In the genomic region with DNA sequence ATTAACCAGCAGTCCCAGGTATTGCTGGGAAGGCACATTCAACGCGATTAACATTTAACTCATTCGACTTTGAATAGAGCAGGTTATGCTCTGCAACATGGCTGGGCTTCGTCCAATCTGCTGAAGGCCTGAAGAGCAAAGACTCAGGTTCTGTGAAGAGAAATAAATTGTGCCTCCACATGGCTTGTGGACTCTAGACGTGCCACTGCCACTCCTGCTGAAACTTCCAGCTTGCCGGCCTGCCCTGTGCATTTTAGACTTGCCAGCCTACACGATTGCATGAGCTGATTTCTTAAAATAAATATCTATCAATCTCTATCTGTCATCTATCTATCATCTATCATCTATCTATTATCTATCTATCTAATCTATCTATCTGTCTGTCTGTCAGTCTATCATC, we compare ENCODE assay signal across 18 cellular contexts.
DNase-seq lines count a peak whose midpoint lies in the region; ATAC-seq and TF ChIP-seq lines count a peak whose summit lies in the region.
"Had no signal": no experiment of that assay in that cellular context is flagged by ENCODE, and none has a peak within 500 bp of the region (broad histone marks: within the 10 kb centered on the region; RNA-seq: fewer than 3 reads in every experiment).

No MANE protein-coding gene starts in this region.

- no peak for TF ChIP-seq POLR2A in upper lobe of left lung (IDR thresholded peaks at IDR 0.05)

- H3K4me1 Mint-ChIP-seq in GM23338, result peaks cover 33% of the 10 kb centered on the region
- peaks cover 11% of the 10 kb centered on the region for H3K4me1 Mint-ChIP-seq in activated CD4-positive, alpha-beta T cell treated with anti-CD3 and anti-CD28 coated beads for 36 hours

- H3K9me3 ChIP-seq in lower lobe of right lung (no peaks in the 10 kb centered on the region), hepatocyte (ENCODE audit: low read depth) (no peaks in the 10 kb centered on the region), upper lobe of left lung (no peaks in the 10 kb centered on the region)
- H3K9me3 ChIP-seq: BE2C, MG63 had no signal

- H3K9me2 ChIP-seq in GM23338 (ENCODE audit: insufficient read depth) (no peaks in the 10 kb centered on the region), hepatocyte (replicated peaks; ENCODE audit: insufficient read depth) (no peaks in the 10 kb centered on the region)

- H3K27me3 ChIP-seq in GM23338 (ENCODE audit: insufficient read depth), result no peaks in the 10 kb centered on the region
- H3K27me3 ChIP-seq in lower lobe of right lung (ENCODE audit: low read depth), result peaks cover 5% of the 10 kb centered on the region
- no peaks in the 10 kb centered on the region for H3K27me3 ChIP-seq in hepatocyte
- H3K27me3 ChIP-seq in upper lobe of left lung, result peaks cover 0 to under 1% (median 0%) of the 10 kb centered on the region in 4 donors
- H3K27me3 ChIP-seq: BE2C had no signal

- no peak overlapping the region for H3K27ac ChIP-seq in GM23338 (ENCODE audit: low read depth)
- H3K27ac ChIP-seq in lower lobe of right lung, result no peak overlapping the region
- peak overlapping the region; percentile 30 for H3K27ac ChIP-seq in temporal lobe (ENCODE audit: low read depth, low read length)
- no peak overlapping the region for H3K27ac ChIP-seq in hepatocyte
- no peak overlapping the region for H3K27ac ChIP-seq in upper lobe of left lung

- no peaks in the 10 kb centered on the region for H3K36me3 Mint-ChIP-seq in GM23338 (ENCODE audit: low read depth)
- H3K36me3 Mint-ChIP-seq in activated CD4-positive, alpha-beta T cell treated with anti-CD3 and anti-CD28 coated beads for 36 hours (ENCODE audit: low read depth), result no peaks in the 10 kb centered on the region

- no peaks in the 10 kb centered on the region; the same call in 1 of the 2 replicates for H3K36me3 ChIP-seq in GM23338 (ENCODE audit: insufficient read depth)
- H3K36me3 ChIP-seq in lower lobe of right lung, result no peaks in the 10 kb centered on the region
- H3K36me3 ChIP-seq in hepatocyte (replicated peaks; ENCODE audit: insufficient read depth, low read depth), result no peaks in the 10 kb centered on the region
- no peaks in the 10 kb centered on the region for H3K36me3 ChIP-seq in upper lobe of left lung
- H3K36me3 ChIP-seq: BE2C, MG63 had no signal

- POLR2A ChIA-PET in activated CD4-positive, alpha-beta T cell treated with anti-CD3 and anti-CD28 coated beads for 36 hours (lab: Charles Lee), result no interaction called here

- CTCF ChIA-PET in activated CD4-positive, alpha-beta T cell treated with anti-CD3 and anti-CD28 coated beads for 36 hours (lab: Charles Lee), result no interaction called here

- H3F3A ChIP-seq in GM23338 (replicated peaks; ENCODE audit: low read depth), result no peaks in the 10 kb centered on the region

- peak; percentile 19 for DNase-seq in activated effector memory CD4-positive, alpha-beta T cell treated with anti-CD3 and anti-CD28 coated beads, Interleukin-2, amount 50 U/mL, for 16 hours
- no peak for DNase-seq in activated effector memory CD4-positive, alpha-beta T cell treated with Interleukin-2 at 50 U/mL for 16 hours
- DNase-seq in GM23338 (ENCODE audit: low spot score) (no peak), lower lobe of right lung (peak; percentile 19), hepatocyte (ENCODE audit: low spot score) (no peak), upper lobe of left lung (no peak)
- no peak for DNase-seq in activated CD4-positive, alpha-beta T cell treated with anti-CD3 and anti-CD28 coated beads for 36 hours
- DNase-seq: 8988T, BE2C, DMS 273 treated with DMSO at 0.1 percent for 48 hours, GF-D8, Karpas-422, MG63, NCI-H1092, NCI-H146, NCI-H2081 treated with DMSO at 0.1 percent for 48 hours, NCI-H524 had no signal

- no peak for TF ChIP-seq EP300 in upper lobe of left lung (IDR thresholded peaks at IDR 0.05)

- H4K20me1 ChIP-seq in GM23338 (replicated peaks; ENCODE audit: insufficient read depth) (no peaks in the 10 kb centered on the region), hepatocyte (ENCODE audit: insufficient read depth, poor library complexity, severe bottlenecking) (no peaks in the 10 kb centered on the region)

- no peaks in the 10 kb centered on the region for H3K9me3 Mint-ChIP-seq in GM23338
- no peaks in the 10 kb centered on the region for H3K9me3 Mint-ChIP-seq in activated CD4-positive, alpha-beta T cell treated with anti-CD3 and anti-CD28 coated beads for 36 hours (ENCODE audit: low read depth)

- intact Hi-C loops in lower lobe of right lung (cut with DNase I), result no loop called here
- intact Hi-C loops in activated CD4-positive, alpha-beta T cell treated with anti-CD3 and anti-CD28 coated beads for 36 hours (cut with DNase I, micrococcal nuclease), result no loop called here

- peaks cover 11% of the 10 kb centered on the region for H3K27me3 Mint-ChIP-seq in GM23338 (ENCODE audit: insufficient read depth, low read depth, poor library complexity)
- no peaks in the 10 kb centered on the region for H3K27me3 Mint-ChIP-seq in activated CD4-positive, alpha-beta T cell treated with anti-CD3 and anti-CD28 coated beads for 36 hours

- H3K4me2 ChIP-seq in GM23338 (no peak overlapping the region), hepatocyte (no peak overlapping the region)

- H3K4me3 ChIP-seq in GM23338 (no peak overlapping the region), lower lobe of right lung (no peak overlapping the region), hepatocyte (no peak overlapping the region), upper lobe of left lung (no peak overlapping the region)
- H3K4me3 ChIP-seq: MG63 had no signal

- H3K27ac Mint-ChIP-seq in GM23338, result no peak overlapping the region
- no peak overlapping the region for H3K27ac Mint-ChIP-seq in activated CD4-positive, alpha-beta T cell treated with anti-CD3 and anti-CD28 coated beads for 36 hours

- peak overlapping the region; percentile 34; the same call in 1 of the 2 replicates for H2AFZ ChIP-seq in GM23338
- H2AFZ ChIP-seq in hepatocyte, result no peak overlapping the region

- H3K79me2 ChIP-seq in GM23338 (replicated peaks; ENCODE audit: insufficient read depth) (no peaks in the 10 kb centered on the region), hepatocyte (no peaks in the 10 kb centered on the region)

- H3K4me3 Mint-ChIP-seq in GM23338, result no peak overlapping the region
- no peak overlapping the region for H3K4me3 Mint-ChIP-seq in activated CD4-positive, alpha-beta T cell treated with anti-CD3 and anti-CD28 coated beads for 36 hours

- H3K4me1 ChIP-seq in GM23338 (ENCODE audit: insufficient read depth) (peaks cover 13% of the 10 kb centered on the region), lower lobe of right lung (no peaks in the 10 kb centered on the region), hepatocyte (ENCODE audit: insufficient read depth) (no peaks in the 10 kb centered on the region), upper lobe of left lung (no peaks in the 10 kb centered on the region)
- H3K4me1 ChIP-seq: BE2C had no signal

- 66% methylated on average over 7 of the region's 7 CpGs for WGBS in hepatocyte (ENCODE audit: low lambda C conversion rate, missing lambda C conversion rate)
- WGBS in upper lobe of left lung, 2 donors, result 75 to 81% methylated on average over 7 of the region's 7 CpGs

- TF ChIP-seq CTCF in GM23338 (conservative IDR thresholded peaks at IDR 0.05; ENCODE audit: low read depth in 2 of 2) (no peak), lower lobe of right lung (IDR thresholded peaks at IDR 0.05) (no peak), hepatocyte (IDR thresholded peaks at IDR 0.05; ENCODE audit: poor library complexity) (no peak), upper lobe of left lung (IDR thresholded peaks at IDR 0.05) (no peak)

- no peak for ATAC-seq in GM23338
- no peak for ATAC-seq in lower lobe of right lung
- ATAC-seq in activated CD4-positive, alpha-beta T cell treated with anti-CD3 and anti-CD28 coated beads for 36 hours, result no peak
- ATAC-seq in upper lobe of left lung (ENCODE audit: low FRiP score in 2 of 2), result no peak

TF ChIP-seq in GM23338, 12 proteins besides CTCF, POLR2A, EP300 and RAD21 (continues in another document):
- TF ChIP-seq REST (IDR thresholded peaks at IDR 0.05; ENCODE audit: unreplicated experiment), result no peak
- no peak for TF ChIP-seq POLR2AphosphoS5 (IDR thresholded peaks at IDR 0.05; ENCODE audit: low read depth)
- TF ChIP-seq ZNF331 (CRISPR knock-in tag; IDR thresholded peaks at IDR 0.05; ENCODE audit: low read depth), result no peak
- no peak for TF ChIP-seq CREB1 (CRISPR knock-in tag; IDR thresholded peaks at IDR 0.05; ENCODE audit: low read depth)
- no peak for TF ChIP-seq JUNB (IDR thresholded peaks at IDR 0.05; ENCODE audit: unreplicated experiment)
- no peak for TF ChIP-seq EZH2phosphoT487 (IDR thresholded peaks at IDR 0.05; ENCODE audit: unreplicated experiment)
- no peak for TF ChIP-seq NANOG (IDR thresholded peaks at IDR 0.05; ENCODE audit: borderline replicate concordance)
- TF ChIP-seq EZH2 (IDR thresholded peaks at IDR 0.05; ENCODE audit: low read depth, unreplicated experiment), result no peak
- no peak for TF ChIP-seq STAT1 (IDR thresholded peaks at IDR 0.05; ENCODE audit: unreplicated experiment)

Comparison
In these comparisons a context has a peak if more than half of its experiments do, and no peak if none do; other contexts are left out.
1. DNase-seq: peak in activated effector memory CD4-positive, alpha-beta T cell treated with anti-CD3 and anti-CD28 coated beads, Interleukin-2, amount 50 U/mL, for 16 hours (single experiment) and lower lobe of right lung (single experiment); none in activated effector memory CD4-positive, alpha-beta T cell treated with Interleukin-2 at 50 U/mL for 16 hours (single experiment), GM23338 (single experiment), hepatocyte (single experiment), activated CD4-positive, alpha-beta T cell treated with anti-CD3 and anti-CD28 coated beads for 36 hours (single experiment) and upper lobe of left lung (0 of 2).